Comparison of ENCODE assay signal across 16 cellular contexts in genomic region chr1:1161078-1161682, GRCh38. TPM values are rescaled to one million over a fixed set of nuclear protein-coding genes. Genes with fewer than 3 reads are reported as not detected.
A peak's percentile ranks its signal among the peaks of the same experiment; 100 is the strongest.
DNase-seq lines count a peak whose midpoint lies in the region; ATAC-seq, FAIRE-seq and TF ChIP-seq lines count a peak whose summit lies in the region.
"Had no signal": no experiment of that assay in that cellular context is flagged by ENCODE, and none has a peak within 500 bp of the region (broad histone marks: within the 10 kb centered on the region; RNA-seq: fewer than 3 reads in every experiment).

No MANE protein-coding gene starts in this region.

- no peak for TF ChIP-seq RAD21 in HepG2 (CRISPR knock-in tag; IDR thresholded peaks at IDR 0.05)

- H2AFZ ChIP-seq in HepG2 (ENCODE audit: low read length) (no peak overlapping the region), trophoblast cell (ENCODE audit: insufficient read depth, low read length, poor library complexity) (no peak overlapping the region), GM23338 (no peak overlapping the region)

- CTCF ChIA-PET in HepG2 (lab: Yijun Ruan, JAX; ENCODE audit: low intra/inter-chr PET ratio, low total read pairs), result no interaction called here

- H3K4me2 ChIP-seq in HepG2 (ENCODE audit: low read depth, low read length), result no peak overlapping the region
- H3K4me2 ChIP-seq in trophoblast cell (ENCODE audit: low read length), result no peak overlapping the region
- H3K4me2 ChIP-seq in GM23338, result no peak overlapping the region
- H3K4me2 ChIP-seq: BLaER1 had no signal

- H3K27ac ChIP-seq in HepG2 (ENCODE audit: extremely low read length, insufficient read depth, low read length) (no peak overlapping the region), right lobe of liver (no peak overlapping the region), colonic mucosa (peak overlapping the region; percentile 99), trophoblast cell (ENCODE audit: low read depth, low read length) (no peak overlapping the region), GM23338 (ENCODE audit: low read depth) (no peak overlapping the region)
- H3K27ac ChIP-seq: BLaER1 had no signal

- H3K14ac ChIP-seq in trophoblast cell (ENCODE audit: low read length), result no peak overlapping the region

- 0 out of 2 replicates have a peak, but pooled peaks cover 14% of the 10 kb centered on the region for H3F3A ChIP-seq in GM23338 (replicated peaks; ENCODE audit: low read depth)

- H3K9ac ChIP-seq in HepG2 (ENCODE audit: insufficient read depth, low read depth, low read length) (no peak overlapping the region), colonic mucosa (ENCODE audit: low read depth in 2 of 2, low read length in 2 of 2) (peak overlapping the region; percentile 28 to 97), trophoblast cell (ENCODE audit: low read length) (no peak overlapping the region)
- H3K9ac ChIP-seq: BLaER1 had no signal

- no peak overlapping the region for H3K4me3 Mint-ChIP-seq in GM23338
- H3K4me3 Mint-ChIP-seq: CD8-positive, alpha-beta memory T cell had no signal

- ATAC-seq in HepG2 (no peak), right lobe of liver (no peak), GM23338 (no peak)

- H4K12ac ChIP-seq in trophoblast cell (ENCODE audit: low read depth, low read length), result no peak overlapping the region

- 88% methylated on average over 24 of the region's 29 CpGs for WGBS in HepG2 (ENCODE audit: low lambda C conversion rate)
- 86% methylated on average over 5 of the region's 29 CpGs for WGBS in right lobe of liver (ENCODE audit: insufficient coverage, low coverage, low lambda C conversion rate, missing lambda C conversion rate)
- no CpG with 5 or more reads among the region's 29 CpGs for WGBS in trophoblast cell (ENCODE audit: extremely low coverage, insufficient coverage, insufficient read length)

- in situ Hi-C loops in HepG2 (cut with HindIII; ENCODE audit: extremely low pct_ligation_motif_present, low pct_unique_long_range_greater_than_20kb), result no loop called here

- H3K4me1 ChIP-seq in HepG2 (ENCODE audit: insufficient read depth, low read length) (peaks cover 56% of the 10 kb centered on the region), right lobe of liver (peaks cover 0 to 3% (median 0%) of the 10 kb centered on the region in 4 donors), colonic mucosa (peaks cover 24% of the 10 kb centered on the region), trophoblast cell (ENCODE audit: control insufficient read depth in 1 of 2, insufficient read depth in 2 of 2, low read length in 2 of 2) (peaks cover 11 to 12% of the 10 kb centered on the region in 2 experiments), GM23338 (ENCODE audit: insufficient read depth) (peaks cover 14% of the 10 kb centered on the region; the same call in 1 of the 2 replicates)
- H3K4me1 ChIP-seq: HAP-1 had no signal

- H3K4ac ChIP-seq in trophoblast cell (ENCODE audit: low read depth, low read length), result no peak overlapping the region

- DNase-seq in HepG2 (ENCODE audit: low spot score) (no peak), right lobe of liver (no peak), colonic mucosa (no peak), trophoblast cell (no peak), GM23338 (ENCODE audit: low spot score) (no peak), GM19238 (ENCODE audit: insufficient read length, low spot score) (no peak), iPS-NIHi7 (ENCODE audit: extremely low spot score) (no peak)
- DNase-seq: 8988T; AML-193; Caco-2; CD8-positive, alpha-beta memory T cell; GF-D8 had no signal

- no peaks in the 10 kb centered on the region for H3K9me3 Mint-ChIP-seq in GM23338
- H3K9me3 Mint-ChIP-seq: CD8-positive, alpha-beta memory T cell; IgD-negative memory B cell had no signal

- no peak for TF ChIP-seq CTCF in HepG2 (CRISPR knock-in tag; IDR thresholded peaks at IDR 0.05)
- no peak for TF ChIP-seq CTCF in right lobe of liver (IDR thresholded peaks at IDR 0.05)
- TF ChIP-seq CTCF in colonic mucosa (IDR thresholded peaks at IDR 0.05), result no peak
- no peak for TF ChIP-seq CTCF in GM23338 (conservative IDR thresholded peaks at IDR 0.05; ENCODE audit: low read depth in 2 of 2)

- H3K36me3 ChIP-seq in HepG2 (replicated peaks in 1 of 2; ENCODE audit: control insufficient read depth in 1 of 2, insufficient read depth in 2 of 2, low read length in 2 of 2) (no peaks in the 10 kb centered on the region; a peak in 1 of 5 replicates), right lobe of liver (no peaks in the 10 kb centered on the region), colonic mucosa (no peaks in the 10 kb centered on the region), trophoblast cell (ENCODE audit: control insufficient read depth in 1 of 2, insufficient read depth in 2 of 2, low read length in 2 of 2) (no peaks in the 10 kb centered on the region), GM23338 (ENCODE audit: insufficient read depth) (no peaks in the 10 kb centered on the region)
- H3K36me3 ChIP-seq: BLaER1, HAP-1 had no signal

- intact Hi-C loops in HepG2 (cut with micrococcal nuclease; ENCODE audit: unreplicated experiment) (no loop called here), right lobe of liver (cut with DNase I) (no loop called here), colonic mucosa (cut with DNase I) (no loop called here)

- H4K8ac ChIP-seq in trophoblast cell (ENCODE audit: low read depth, low read length), result no peak overlapping the region

- no peak overlapping the region for H2BK5ac ChIP-seq in trophoblast cell (ENCODE audit: low read depth, low read length, poor library complexity)

- H3K23ac ChIP-seq in trophoblast cell (ENCODE audit: low read length), result no peak overlapping the region

- H3K18ac ChIP-seq in trophoblast cell (ENCODE audit: low read length), result no peak overlapping the region

- no TSS peak for BruUV-seq in HepG2 (replicated peaks; lab: Mats Ljungman, UMichigan)

- H4K20me1 ChIP-seq in HepG2 (ENCODE audit: insufficient read depth, low read length) (no peaks in the 10 kb centered on the region), GM23338 (replicated peaks; ENCODE audit: insufficient read depth) (no peaks in the 10 kb centered on the region)
- H4K20me1 ChIP-seq: BLaER1 had no signal

- TF ChIP-seq EP300 in HepG2 (IDR thresholded peaks at IDR 0.05; ENCODE audit: low read depth in 2 of 2, low read length in 2 of 2), result no peak
- TF ChIP-seq EP300 in HepG2 (CRISPR knock-in tag; IDR thresholded peaks at IDR 0.05; ENCODE audit: borderline replicate concordance), result no peak

- POLR2A ChIA-PET in HepG2 (lab: Yijun Ruan, JAX), result no interaction called here

- H3K9me3 ChIP-seq in HepG2 (ENCODE audit: low read length) (no peaks in the 10 kb centered on the region), right lobe of liver (no peaks in the 10 kb centered on the region), colonic mucosa (no peaks in the 10 kb centered on the region), trophoblast cell (ENCODE audit: insufficient read depth, low read depth, low read length) (peaks cover 8% of the 10 kb centered on the region)
- H3K9me3 ChIP-seq: Caco-2, HAP-1 had no signal

- H3K27me3 Mint-ChIP-seq in GM23338 (ENCODE audit: insufficient read depth, low read depth, poor library complexity), result peaks cover 30% of the 10 kb centered on the region

- H4K91ac ChIP-seq in trophoblast cell (ENCODE audit: low read depth, low read length), result no peak overlapping the region

- no peak overlapping the region for H3K27ac Mint-ChIP-seq in GM23338
- H3K27ac Mint-ChIP-seq: CD8-positive, alpha-beta memory T cell; IgD-negative memory B cell had no signal

- no peak overlapping the region for H2BK120ac ChIP-seq in trophoblast cell (ENCODE audit: insufficient read depth, low read length, poor library complexity)

- peaks cover 15% of the 10 kb centered on the region for H3K79me1 ChIP-seq in trophoblast cell (ENCODE audit: low read length)

- peaks cover 2% of the 10 kb centered on the region; the same call in 1 of the 3 replicates for H3K36me3 Mint-ChIP-seq in GM23338 (ENCODE audit: low read depth)
- H3K36me3 Mint-ChIP-seq: CD8-positive, alpha-beta memory T cell; IgD-negative memory B cell had no signal

- H3K27me3 ChIP-seq in HepG2 (ENCODE audit: control insufficient read depth in 1 of 2, insufficient read depth in 2 of 2, low read length in 2 of 2), result no peaks in the 10 kb centered on the region
- H3K27me3 ChIP-seq in right lobe of liver, result no peaks in the 10 kb centered on the region
- H3K27me3 ChIP-seq in colonic mucosa, result no peaks in the 10 kb centered on the region
- no peaks in the 10 kb centered on the region for H3K27me3 ChIP-seq in trophoblast cell (ENCODE audit: insufficient read depth, low read length)
- H3K27me3 ChIP-seq in GM23338 (ENCODE audit: insufficient read depth), result no peaks in the 10 kb centered on the region

- peaks cover 14% of the 10 kb centered on the region for H3K4me1 Mint-ChIP-seq in GM23338

- no peaks in the 10 kb centered on the region for H3K9me2 ChIP-seq in GM23338 (ENCODE audit: insufficient read depth)

- no peak for FAIRE-seq in HepG2 (lab: Jason Lieb, UNC)

- H3K79me2 ChIP-seq in HepG2 (ENCODE audit: insufficient read depth, low read length), result no peaks in the 10 kb centered on the region
- H3K79me2 ChIP-seq in trophoblast cell (ENCODE audit: control insufficient read depth, insufficient read depth, low read length, poor library complexity), result peaks cover 9% of the 10 kb centered on the region
- peaks cover 11% of the 10 kb centered on the region; the same call in 1 of the 2 replicates for H3K79me2 ChIP-seq in GM23338 (replicated peaks; ENCODE audit: insufficient read depth)

- peak overlapping the region; percentile 19 for H2AK5ac ChIP-seq in trophoblast cell (ENCODE audit: low read length)

- H2BK12ac ChIP-seq in trophoblast cell (ENCODE audit: low read length), result no peak overlapping the region

- TF ChIP-seq POLR2A in HepG2 (IDR thresholded peaks at IDR 0.05; ENCODE audit: insufficient read depth in 1 of 2, low read depth in 2 of 2, low read length in 2 of 2), result no peak
- no peak for TF ChIP-seq POLR2A in right lobe of liver (IDR thresholded peaks at IDR 0.05)

- H3K4me3 ChIP-seq in HepG2 (replicated peaks in 1 of 3; ENCODE audit: insufficient read depth in 1 of 3, low read depth in 2 of 3, low read length in 3 of 3) (no peak overlapping the region), right lobe of liver (no peak overlapping the region), colonic mucosa (no peak overlapping the region), trophoblast cell (ENCODE audit: low read depth, low read length) (no peak overlapping the region), GM23338 (no peak overlapping the region)
- H3K4me3 ChIP-seq: BLaER1, HAP-1 had no signal

RNA-seq across cellular contexts. Expression of gene TTLL10, which starts 12.5 kb away (rescaled TPM):
- not detected in 2 replicates for total RNA-seq in HepG2 (2016; rRNA removed; fragmentation: Illumina TruSeq; extraction: Trizol)
- not detected in 2 replicates for total RNA-seq in HepG2 (2016; cell fraction: cytosol; rRNA removed; fragmentation: Illumina TruSeq; extraction: Trizol; ENCODE audit: low read depth)
- total RNA-seq in HepG2 (2016; cell fraction: insoluble cytoplasmic fraction; rRNA removed; fragmentation: Illumina TruSeq; extraction: Trizol), result not detected in 2 replicates
- not detected in 2 replicates for total RNA-seq in HepG2 (2016; cell fraction: membrane; rRNA removed; fragmentation: Illumina TruSeq; extraction: Trizol)
- not detected in 2 replicates for total RNA-seq in HepG2 (2016; cell fraction: nucleus; rRNA removed; fragmentation: Illumina TruSeq; extraction: Trizol)
- not detected in 2 replicates for polyA plus RNA-seq in HepG2 (2011; rRNA removed)
- 0.06 and 0.08 TPM in 2 replicates for polyA plus RNA-seq in HepG2 (2011; cell fraction: cytosol; rRNA removed)
- polyA plus RNA-seq in HepG2 (2011; cell fraction: nucleus; rRNA removed), result 0.24 and 0.48 TPM in 2 replicates
- 0.07 TPM in 1 of 2 replicates, not detected in the other for polyA plus RNA-seq in HepG2 (2012)
- not detected in 2 replicates for polyA plus RNA-seq in HepG2 (2016; cell fraction: cytosol; fragmentation: Illumina TruSeq; extraction: Trizol; ENCODE audit: low read depth)
- polyA plus RNA-seq in HepG2 (2016; cell fraction: insoluble cytoplasmic fraction; fragmentation: Illumina TruSeq; extraction: Trizol; ENCODE audit: low read depth), result not detected in 2 replicates
- not detected in 2 replicates for polyA plus RNA-seq in HepG2 (2016; cell fraction: membrane; fragmentation: Illumina TruSeq; extraction: Trizol; ENCODE audit: low read depth)
- not detected in 2 replicates for polyA plus RNA-seq in HepG2 (2016; cell fraction: nucleus; fragmentation: Illumina TruSeq; extraction: Trizol; ENCODE audit: insufficient read depth, low read depth)
- polyA minus RNA-seq in HepG2 (2011; rRNA and poly(A)+ RNA removed; ENCODE audit: low replicate concordance), result 0.18 TPM in 1 of 2 replicates, not detected in the other
- not detected in 2 replicates for polyA minus RNA-seq in HepG2 (2011; cell fraction: cytosol; rRNA and poly(A)+ RNA removed)
- polyA minus RNA-seq in HepG2 (2011; cell fraction: nucleus; rRNA and poly(A)+ RNA removed), result not detected in 2 replicates
- not detected for total RNA-seq in right lobe of liver
- 1 to 10 TPM in 1 of 2 donors, under 1 TPM in 1; 0.64 to 2.3 TPM for total RNA-seq in colonic mucosa
- not detected in 2 replicates for polyA plus RNA-seq in trophoblast cell (2013)
- 0.45 TPM in 1 of 2 replicates, not detected in the other for total RNA-seq in GM23338 (2014; rRNA removed; shearing (Covaris generic))
- polyA plus RNA-seq in GM23338 (2016; fragmentation: Nextera tagmentation; extraction: Ambion mirVana), result not detected in 2 replicates
- total RNA-seq: CD8-positive, alpha-beta memory T cell had no signal
- polyA plus RNA-seq: CD8-positive, alpha-beta memory T cell; IgD-negative memory B cell had no signal

RNA-seq across cellular contexts. Expression of gene TNFRSF18, which starts 45.2 kb away (rescaled TPM):
- total RNA-seq in HepG2 (2016; rRNA removed; fragmentation: Illumina TruSeq; extraction: Trizol) (not detected in 2 replicates), right lobe of liver (under 1 TPM in 2 of 6 experiments, not detected in 4; 0.24 to 0.27 TPM), colonic mucosa (1 to 10 TPM in 1 of 2 donors, under 1 TPM in 1; 0.61 to 1.7 TPM)
- not detected in 2 replicates for total RNA-seq in HepG2 (2016; cell fraction: cytosol; rRNA removed; fragmentation: Illumina TruSeq; extraction: Trizol; ENCODE audit: low read depth)
- total RNA-seq in HepG2 (2016; cell fraction: insoluble cytoplasmic fraction; rRNA removed; fragmentation: Illumina TruSeq; extraction: Trizol), result not detected in 2 replicates
- not detected in 2 replicates for total RNA-seq in HepG2 (2016; cell fraction: membrane; rRNA removed; fragmentation: Illumina TruSeq; extraction: Trizol)
- total RNA-seq in HepG2 (2016; cell fraction: nucleus; rRNA removed; fragmentation: Illumina TruSeq; extraction: Trizol), result not detected in 2 replicates
- polyA plus RNA-seq in HepG2 (2011; rRNA removed) (not detected in 2 replicates), GM23338 (2016; fragmentation: Nextera tagmentation; extraction: Ambion mirVana) (0.56 and 1.1 TPM in 2 replicates)
- polyA plus RNA-seq in HepG2 (2011; cell fraction: cytosol; rRNA removed), result not detected in 2 replicates
- polyA plus RNA-seq in HepG2 (2011; cell fraction: nucleus; rRNA removed), result 0.19 TPM in 1 of 2 replicates, not detected in the other
- polyA plus RNA-seq in HepG2 (2012), result not detected in 2 replicates
- not detected in 2 replicates for polyA plus RNA-seq in HepG2 (2016; cell fraction: cytosol; fragmentation: Illumina TruSeq; extraction: Trizol; ENCODE audit: low read depth)
- not detected in 2 replicates for polyA plus RNA-seq in HepG2 (2016; cell fraction: insoluble cytoplasmic fraction; fragmentation: Illumina TruSeq; extraction: Trizol; ENCODE audit: low read depth)
- polyA plus RNA-seq in HepG2 (2016; cell fraction: membrane; fragmentation: Illumina TruSeq; extraction: Trizol; ENCODE audit: low read depth), result not detected in 2 replicates
- not detected in 2 replicates for polyA plus RNA-seq in HepG2 (2016; cell fraction: nucleus; fragmentation: Illumina TruSeq; extraction: Trizol; ENCODE audit: insufficient read depth, low read depth)
- polyA minus RNA-seq in HepG2 (2011; rRNA and poly(A)+ RNA removed; ENCODE audit: low replicate concordance), result not detected in 2 replicates
- polyA minus RNA-seq in HepG2 (2011; cell fraction: cytosol; rRNA and poly(A)+ RNA removed), result not detected in 2 replicates
- polyA minus RNA-seq in HepG2 (2011; cell fraction: nucleus; rRNA and poly(A)+ RNA removed), result not detected in 2 replicates
- not detected in 2 replicates for polyA plus RNA-seq in trophoblast cell (2013)
- 0.58 and 1.5 TPM in 2 replicates for total RNA-seq in GM23338 (2014; rRNA removed; shearing (Covaris generic))
- total RNA-seq: Caco-2, HT-29 had no signal

RNA-seq across cellular contexts. Expression of gene C1orf159, which starts 45.3 kb away (rescaled TPM):
- 3.8 and 6.7 TPM in 2 replicates for total RNA-seq in HepG2 (2016; rRNA removed; fragmentation: Illumina TruSeq; extraction: Trizol)
- 6.3 and 6.8 TPM in 2 replicates for total RNA-seq in HepG2 (2016; cell fraction: cytosol; rRNA removed; fragmentation: Illumina TruSeq; extraction: Trizol; ENCODE audit: low read depth)
- 3.6 and 6.6 TPM in 2 replicates for total RNA-seq in HepG2 (2016; cell fraction: insoluble cytoplasmic fraction; rRNA removed; fragmentation: Illumina TruSeq; extraction: Trizol)
- 7.4 and 7.9 TPM in 2 replicates for total RNA-seq in HepG2 (2016; cell fraction: membrane; rRNA removed; fragmentation: Illumina TruSeq; extraction: Trizol)
- 6.3 and 7.7 TPM in 2 replicates for total RNA-seq in HepG2 (2016; cell fraction: nucleus; rRNA removed; fragmentation: Illumina TruSeq; extraction: Trizol)
- polyA plus RNA-seq in HepG2 (2011; rRNA removed), result 3.8 and 4.2 TPM in 2 replicates
- 1.7 and 4.2 TPM in 2 replicates for polyA plus RNA-seq in HepG2 (2011; cell fraction: cytosol; rRNA removed)
- 22.9 and 35.9 TPM in 2 replicates for polyA plus RNA-seq in HepG2 (2011; cell fraction: nucleus; rRNA removed)
- 2.8 and 3.2 TPM in 2 replicates for polyA plus RNA-seq in HepG2 (2012)
- 4.7 and 6.0 TPM in 2 replicates for polyA plus RNA-seq in HepG2 (2016; cell fraction: cytosol; fragmentation: Illumina TruSeq; extraction: Trizol; ENCODE audit: low read depth)
- polyA plus RNA-seq in HepG2 (2016; cell fraction: insoluble cytoplasmic fraction; fragmentation: Illumina TruSeq; extraction: Trizol; ENCODE audit: low read depth), result 3.5 and 4.0 TPM in 2 replicates
- polyA plus RNA-seq in HepG2 (2016; cell fraction: membrane; fragmentation: Illumina TruSeq; extraction: Trizol; ENCODE audit: low read depth), result 7.0 and 8.1 TPM in 2 replicates
- 19.9 and 20.1 TPM in 2 replicates for polyA plus RNA-seq in HepG2 (2016; cell fraction: nucleus; fragmentation: Illumina TruSeq; extraction: Trizol; ENCODE audit: insufficient read depth, low read depth)
- 2.9 and 5.6 TPM in 2 replicates for polyA minus RNA-seq in HepG2 (2011; rRNA and poly(A)+ RNA removed; ENCODE audit: low replicate concordance)
- 2.1 and 2.2 TPM in 2 replicates for polyA minus RNA-seq in HepG2 (2011; cell fraction: cytosol; rRNA and poly(A)+ RNA removed)
- 3.7 and 4.5 TPM in 2 replicates for polyA minus RNA-seq in HepG2 (2011; cell fraction: nucleus; rRNA and poly(A)+ RNA removed)
- 1 to 10 TPM; 4.0 to 7.7 (median 6.4) TPM for total RNA-seq in right lobe of liver
- 10 to 100 TPM; 18.9 to 36.0 TPM for total RNA-seq in colonic mucosa
- 12.1 and 12.5 TPM in 2 replicates for polyA plus RNA-seq in trophoblast cell (2013)
- 21.3 and 21.5 TPM in 2 replicates for total RNA-seq in GM23338 (2014; rRNA removed; shearing (Covaris generic))
- polyA plus RNA-seq in GM23338 (2016; fragmentation: Nextera tagmentation; extraction: Ambion mirVana), result 9.6 and 9.9 TPM in 2 replicates

RNA-seq across cellular contexts. Expression of gene TNFRSF4, which starts 52.8 kb away (rescaled TPM):
- total RNA-seq in HepG2 (2016; rRNA removed; fragmentation: Illumina TruSeq; extraction: Trizol), result not detected in 2 replicates
- not detected in 2 replicates for total RNA-seq in HepG2 (2016; cell fraction: cytosol; rRNA removed; fragmentation: Illumina TruSeq; extraction: Trizol; ENCODE audit: low read depth)
- not detected in 2 replicates for total RNA-seq in HepG2 (2016; cell fraction: insoluble cytoplasmic fraction; rRNA removed; fragmentation: Illumina TruSeq; extraction: Trizol)
- total RNA-seq in HepG2 (2016; cell fraction: membrane; rRNA removed; fragmentation: Illumina TruSeq; extraction: Trizol), result not detected in 2 replicates
- not detected in 2 replicates for total RNA-seq in HepG2 (2016; cell fraction: nucleus; rRNA removed; fragmentation: Illumina TruSeq; extraction: Trizol)
- polyA plus RNA-seq in HepG2 (2011; rRNA removed), result 0.21 TPM in 1 of 2 replicates, not detected in the other
- 0.03 TPM in 1 of 2 replicates, not detected in the other for polyA plus RNA-seq in HepG2 (2011; cell fraction: cytosol; rRNA removed)
- 0.18 and 0.28 TPM in 2 replicates for polyA plus RNA-seq in HepG2 (2011; cell fraction: nucleus; rRNA removed)
- not detected in 2 replicates for polyA plus RNA-seq in HepG2 (2012)
- polyA plus RNA-seq in HepG2 (2016; cell fraction: cytosol; fragmentation: Illumina TruSeq; extraction: Trizol; ENCODE audit: low read depth), result not detected in 2 replicates
- polyA plus RNA-seq in HepG2 (2016; cell fraction: insoluble cytoplasmic fraction; fragmentation: Illumina TruSeq; extraction: Trizol; ENCODE audit: low read depth), result not detected in 2 replicates
- polyA plus RNA-seq in HepG2 (2016; cell fraction: membrane; fragmentation: Illumina TruSeq; extraction: Trizol; ENCODE audit: low read depth), result not detected in 2 replicates
- not detected in 2 replicates for polyA plus RNA-seq in HepG2 (2016; cell fraction: nucleus; fragmentation: Illumina TruSeq; extraction: Trizol; ENCODE audit: insufficient read depth, low read depth)
- polyA minus RNA-seq in HepG2 (2011; rRNA and poly(A)+ RNA removed; ENCODE audit: low replicate concordance), result not detected in 2 replicates
- polyA minus RNA-seq in HepG2 (2011; cell fraction: cytosol; rRNA and poly(A)+ RNA removed), result not detected in 2 replicates
- polyA minus RNA-seq in HepG2 (2011; cell fraction: nucleus; rRNA and poly(A)+ RNA removed), result not detected in 2 replicates
- under 1 TPM in 4 of 6 experiments, not detected in 2; 0.20 to 0.99 (median 0.28) TPM for total RNA-seq in right lobe of liver
- 1 to 10 TPM; 1.2 to 2.3 TPM for total RNA-seq in colonic mucosa
- polyA plus RNA-seq in trophoblast cell (2013), result 0.07 and 0.08 TPM in 2 replicates
- not detected in 2 replicates for total RNA-seq in GM23338 (2014; rRNA removed; shearing (Covaris generic))
- not detected in 2 replicates for polyA plus RNA-seq in GM23338 (2016; fragmentation: Nextera tagmentation; extraction: Ambion mirVana)
- total RNA-seq: Caco-2, HT-29 had no signal
- polyA plus RNA-seq: IgD-negative memory B cell had no signal

Comparison
In these comparisons a context has a peak if more than half of its experiments do, and no peak if none do; other contexts are left out.
1. H3K9ac ChIP-seq: peak in colonic mucosa (2 of 2); none in HepG2 (single experiment) and trophoblast cell (single experiment).